ENCODE assay signal across 18 cellular contexts in the genomic region with DNA sequence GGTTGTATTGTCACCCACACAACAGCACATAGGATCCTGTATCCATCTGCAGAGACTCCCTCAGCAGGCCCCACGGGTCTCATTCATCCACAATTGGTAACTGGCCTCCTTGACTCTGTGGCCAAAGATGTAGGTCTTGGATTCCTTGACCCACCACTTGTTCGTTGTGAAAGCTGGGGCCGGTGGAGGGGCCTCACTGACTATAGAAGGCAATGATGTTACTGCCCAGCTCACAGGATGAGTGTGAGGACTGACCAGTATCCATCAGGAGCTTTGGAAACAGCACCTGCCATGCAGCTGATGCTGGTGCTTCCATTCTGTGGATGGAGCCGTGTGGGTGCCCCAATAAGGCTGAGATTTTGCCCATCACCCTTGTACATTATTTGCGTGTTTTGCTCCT.
"Had no signal": no experiment of that assay in that cellular context is flagged by ENCODE, and none has a peak within 500 bp of the region (broad histone marks: within the 10 kb centered on the region; RNA-seq: fewer than 3 reads in every experiment).

No MANE protein-coding gene starts in this region.

- DNase-seq: activated B cell treated with CpG ODN at 0.5 μM for 24 hours; activated gamma-delta T cell; activated naive CD8-positive, alpha-beta T cell treated with anti-CD3 and anti-CD28 coated beads for 36 hours; activated T-cell treated with anti-CD3 and anti-CD28 coated beads, Interleukin-2, amount 50 U/mL, for 4 hours; effector memory CD8-positive, alpha-beta T cell; foreskin melanocyte; natural killer cell; stimulated activated naive CD8-positive, alpha-beta T cell treated with anti-CD3 and anti-CD28 coated beads, Interleukin-15, amount 100 ng/mL, for 72 hours; T-helper 2 cell had no signal

- H3K4me3 Mint-ChIP-seq: activated B cell treated with CpG ODN at 0.5 μM for 24 hours; activated naive CD8-positive, alpha-beta T cell treated with anti-CD3 and anti-CD28 coated beads for 36 hours; activated T-cell treated with anti-CD3 and anti-CD28 coated beads, Interleukin-2, amount 50 U/mL, for 4 hours; brain; central memory CD8-positive, alpha-beta T cell; dendritic cell treated with granulocyte-macrophage colony-stimulating factor and Interleukin-4, amounts not matched to agents 40 ng/mL and 50 ng/mL, for 4 days; effector memory CD8-positive, alpha-beta T cell; natural killer cell; stimulated activated naive CD8-positive, alpha-beta T cell treated with anti-CD3 and anti-CD28 coated beads, Interleukin-15, amount 100 ng/mL, for 72 hours had no signal

- H3K9me3 ChIP-seq: thoracic aorta, uterus had no signal

- H3K36me3 Mint-ChIP-seq: activated naive CD8-positive, alpha-beta T cell treated with anti-CD3 and anti-CD28 coated beads for 36 hours; brain; natural killer cell had no signal

- H3K27ac Mint-ChIP-seq: activated B cell treated with CpG ODN at 0.5 μM for 24 hours; activated naive CD8-positive, alpha-beta T cell treated with anti-CD3 and anti-CD28 coated beads for 36 hours; brain; dendritic cell treated with granulocyte-macrophage colony-stimulating factor and Interleukin-4, amounts not matched to agents 40 ng/mL and 50 ng/mL, for 4 days; effector memory CD8-positive, alpha-beta T cell; natural killer cell; progenitor cell of endocrine pancreas; stimulated activated naive CD8-positive, alpha-beta T cell treated with anti-CD3 and anti-CD28 coated beads, Interleukin-15, amount 100 ng/mL, for 72 hours had no signal

- H3K27me3 Mint-ChIP-seq: dendritic cell treated with granulocyte-macrophage colony-stimulating factor and Interleukin-4, amounts not matched to agents 40 ng/mL and 50 ng/mL, for 4 days had no signal

- H3K9me3 Mint-ChIP-seq: activated B cell treated with CpG ODN at 0.5 μM for 24 hours; activated naive CD8-positive, alpha-beta T cell treated with anti-CD3 and anti-CD28 coated beads for 36 hours; activated T-cell treated with anti-CD3 and anti-CD28 coated beads, Interleukin-2, amount 50 U/mL, for 4 hours; central memory CD8-positive, alpha-beta T cell; natural killer cell had no signal

- H3K4me1 ChIP-seq: SJSA1, uterus had no signal

- H3K27me3 ChIP-seq: SJSA1, uterus had no signal

- H3K27ac ChIP-seq: epithelial cell of prostate, SJSA1, thoracic aorta, uterus had no signal

- H3K36me3 ChIP-seq: SJSA1, thoracic aorta, uterus had no signal

- H3K4me1 Mint-ChIP-seq: activated B cell treated with CpG ODN at 0.5 μM for 24 hours; activated naive CD8-positive, alpha-beta T cell treated with anti-CD3 and anti-CD28 coated beads for 36 hours; central memory CD8-positive, alpha-beta T cell; natural killer cell; stimulated activated naive CD8-positive, alpha-beta T cell treated with anti-CD3 and anti-CD28 coated beads, Interleukin-15, amount 100 ng/mL, for 72 hours had no signal

- H3K4me3 ChIP-seq: SJSA1, thoracic aorta, uterus had no signal

- ATAC-seq: activated T-cell treated with anti-CD3 and anti-CD28 coated beads, Interleukin-2, amount 50 U/mL, for 4 hours; effector memory CD8-positive, alpha-beta T cell; natural killer cell; right cardiac atrium; stimulated activated naive CD8-positive, alpha-beta T cell treated with anti-CD3 and anti-CD28 coated beads, Interleukin-15, amount 100 ng/mL, for 72 hours had no signal
